Comparison of ENCODE assay signal across 25 cellular contexts in genomic region chr22:17982572-17983141, GRCh38. TPM values are rescaled to one million over a fixed set of nuclear protein-coding genes. Genes with fewer than 3 reads are reported as not detected.
A peak's percentile ranks its signal among the peaks of the same experiment; 100 is the strongest.
DNase-seq lines count a peak whose midpoint lies in the region; ATAC-seq, FAIRE-seq and TF ChIP-seq lines count a peak whose summit lies in the region.
"Had no signal": no experiment of that assay in that cellular context is flagged by ENCODE, and none has a peak within 500 bp of the region (broad histone marks: within the 10 kb centered on the region; RNA-seq: fewer than 3 reads in every experiment).

No MANE protein-coding gene starts in this region.

- H3K36me3 ChIP-seq in SK-N-MC (ENCODE audit: insufficient read depth, low read length) (no peaks in the 10 kb centered on the region), right atrium auricular region (no peaks in the 10 kb centered on the region)
- H3K36me3 ChIP-seq: prostate gland had no signal

- no peaks in the 10 kb centered on the region for H3K27me3 Mint-ChIP-seq in memory B cell
- H3K27me3 Mint-ChIP-seq: activated CD4-positive, alpha-beta memory T cell treated with anti-CD3 and anti-CD28 coated beads for 36 hours had no signal

- no peaks in the 10 kb centered on the region for H3K27me3 ChIP-seq in right atrium auricular region
- H3K27me3 ChIP-seq: dorsolateral prefrontal cortex had no signal

- H3K27ac ChIP-seq in SK-N-MC (peak overlapping the region; percentile 54; the same call in 1 of the 2 replicates), right atrium auricular region (no peak overlapping the region)
- H3K27ac ChIP-seq: prostate gland had no signal

- H3K36me3 Mint-ChIP-seq in memory B cell, result peaks cover 7% of the 10 kb centered on the region
- H3K36me3 Mint-ChIP-seq: activated naive CD4-positive, alpha-beta T cell treated with anti-CD3 and anti-CD28 coated beads, Interleukin-2, amount 50 U/mL, for 72 hours had no signal

- H3K9me3 ChIP-seq in SK-N-MC (ENCODE audit: low read depth, low read length), result no peaks in the 10 kb centered on the region
- H3K9me3 ChIP-seq in right atrium auricular region, result no peaks in the 10 kb centered on the region
- H3K9me3 ChIP-seq: prostate gland, SK-N-SH had no signal

- ATAC-seq in memory B cell (ENCODE audit: low read depth) (no peak), GM18511 (IDR thresholded peaks at IDR 0.05; ENCODE audit: unreplicated experiment) (no peak)
- ATAC-seq: activated naive CD4-positive, alpha-beta T cell treated with anti-CD3 and anti-CD28 coated beads, Interleukin-2, amount 50 U/mL, for 72 hours; left cardiac atrium had no signal

- H3K27ac Mint-ChIP-seq in memory B cell, result peak overlapping the region; percentile 78
- H3K27ac Mint-ChIP-seq: activated T-helper 2 cell treated with anti-CD3 and anti-CD28 coated beads, Interferon-gamma antibody, Interleukin-2, Interleukin-4, amounts not matched to agents 10 μg/mL and 5 μg/mL and 100 μg/mL, durations not matched to agents 14 hours and 24 hours and 36 hours had no signal

- no peak overlapping the region for H3K4me3 ChIP-seq in SK-N-MC
- H3K4me3 ChIP-seq in right atrium auricular region, result no peak overlapping the region
- H3K4me3 ChIP-seq: dorsolateral prefrontal cortex, prostate gland had no signal

- no peak for TF ChIP-seq CTCF in right atrium auricular region (IDR thresholded peaks at IDR 0.05)

- H3K9ac ChIP-seq in SK-N-MC (ENCODE audit: insufficient read length), result no peak overlapping the region
- H3K9ac ChIP-seq: SK-N-SH had no signal

- H3K4me3 Mint-ChIP-seq in memory B cell, result no peak overlapping the region
- H3K4me3 Mint-ChIP-seq: activated CD4-positive, alpha-beta memory T cell treated with anti-CD3 and anti-CD28 coated beads for 36 hours had no signal

- FAIRE-seq in A204.1 (lab: Jason Lieb, UNC) (peak; percentile 65), G401.6 (lab: Jason Lieb, UNC) (peak; percentile 85)
- FAIRE-seq: astrocyte, D721Med, H1 had no signal

- DNase-seq in SK-N-MC (ENCODE audit: low read depth, low spot score) (no peak), memory B cell (ENCODE audit: low spot score in 2 of 2) (no peak), NCI-H526 (lab: John Stamatoyannopoulos, UW) (no peak), right atrium auricular region (ENCODE audit: low spot score) (no peak), NCI-H774 (lab: John Stamatoyannopoulos, UW) (no peak)
- DNase-seq: activated CD4-positive, alpha-beta memory T cell treated with anti-CD3 and anti-CD28 coated beads for 36 hours; activated CD8-positive, alpha-beta memory T cell treated with anti-CD3 and anti-CD28 coated beads, Interleukin-2, amount 50 U/mL, for 48 hours; C1 segment of cervical spinal cord; dorsolateral prefrontal cortex; head of caudate nucleus; left cardiac atrium; mammary epithelial cell; NCI-H1436 treated with DMSO at 0.1 percent for 48 hours; NCI-H510A treated with DMSO at 0.1 percent for 48 hours; SK-N-SH; T1000 had no signal

- H3K4me1 Mint-ChIP-seq in memory B cell, result peaks cover 59% of the 10 kb centered on the region

- peaks cover 0 to 47% of the 10 kb centered on the region in 2 donors for H3K4me1 ChIP-seq in right atrium auricular region
- H3K4me1 ChIP-seq: prostate gland had no signal

- no peaks in the 10 kb centered on the region for H3K9me3 Mint-ChIP-seq in memory B cell
- H3K9me3 Mint-ChIP-seq: activated CD4-positive, alpha-beta memory T cell treated with anti-CD3 and anti-CD28 coated beads for 36 hours; activated naive CD4-positive, alpha-beta T cell treated with anti-CD3 and anti-CD28 coated beads, Interleukin-2, amount 50 U/mL, for 72 hours; activated T-helper 2 cell treated with anti-CD3 and anti-CD28 coated beads, Interferon-gamma antibody, Interleukin-2, Interleukin-4, amounts not matched to agents 10 μg/mL and 5 μg/mL and 100 μg/mL, durations not matched to agents 14 hours and 24 hours and 36 hours had no signal

RNA-seq across cellular contexts. Expression of gene MICAL3, which starts 41.7 kb away (rescaled TPM):
- 10 to 100 TPM; 42.5 to 45.1 TPM for total RNA-seq in right atrium auricular region
